Comparison of ENCODE assay signal across 8 cellular contexts in the genomic region with DNA sequence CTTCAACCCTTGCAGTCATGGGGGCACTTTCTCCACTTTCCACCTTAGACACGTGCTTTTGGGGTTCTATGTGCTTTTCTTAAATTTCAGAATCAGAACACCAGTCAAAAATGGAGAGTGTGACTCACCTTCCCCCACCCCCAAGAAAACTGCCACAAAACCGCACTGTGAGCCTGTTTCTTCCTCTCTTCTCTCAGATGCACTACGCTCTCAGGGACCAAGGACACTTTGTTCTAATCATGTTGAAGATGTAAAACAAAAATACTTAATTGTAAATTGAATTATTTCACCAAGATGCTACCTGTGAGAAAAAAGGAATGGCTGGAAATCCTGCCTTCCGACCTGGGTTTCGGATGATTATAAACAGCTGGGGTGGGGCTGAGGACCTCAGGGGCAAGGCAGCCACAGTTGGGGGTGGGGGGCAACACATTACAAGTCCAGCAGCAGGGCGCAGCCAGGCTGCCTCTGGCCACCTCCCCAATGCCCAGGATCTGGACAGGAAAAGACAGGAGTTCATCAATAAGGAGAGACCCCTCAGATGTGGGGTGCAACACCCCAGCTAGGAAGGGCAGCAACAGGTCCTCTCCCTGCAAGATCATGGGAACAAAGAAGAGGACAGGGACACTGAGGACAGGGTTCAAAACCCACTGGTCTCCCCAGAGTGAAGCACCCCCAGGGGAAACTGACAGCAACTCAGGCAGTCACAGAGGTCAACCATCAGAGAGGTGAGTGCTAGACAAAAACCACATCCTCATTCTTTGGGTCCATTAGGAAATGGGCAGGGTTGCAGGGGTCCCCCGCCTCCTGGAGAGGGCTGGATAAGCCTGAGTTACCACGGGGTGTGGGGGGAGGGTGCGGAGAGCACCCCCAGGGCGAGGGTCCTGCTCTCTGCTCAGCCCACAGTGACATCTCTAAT. TPM values are rescaled to one million over a fixed set of nuclear protein-coding genes. Genes with fewer than 3 reads are reported as not detected.
DNase-seq lines count a peak whose midpoint lies in the region; ATAC-seq and TF ChIP-seq lines count a peak whose summit lies in the region.

No MANE protein-coding gene starts in this region.

- H3K4me1 ChIP-seq in gastrocnemius medialis = peaks cover 24 to 27% of the 10 kb centered on the region in 2 donors

- TF ChIP-seq POLR2A in gastrocnemius medialis (IDR thresholded peaks at IDR 0.05) = no peak

- H3K9me3 Mint-ChIP-seq in stimulated activated effector memory CD8-positive, alpha-beta T cell treated with anti-CD3 and anti-CD28 coated beads, Interleukin-12 subunit alpha, Interleukin-12 subunit beta, amount 100 ng/mL, for 72 hours = no peaks in the 10 kb centered on the region
- H3K9me3 Mint-ChIP-seq in osteocyte (ENCODE audit: unreplicated experiment) = no peaks in the 10 kb centered on the region

- peak; percentile 80 to 82 for DNase-seq in activated CD4-positive, alpha-beta T cell treated with anti-CD3 and anti-CD28 coated beads, Interleukin-2, amount 50 U/mL, for 4 hours
- peak; percentile 64 to 91 for DNase-seq in stimulated activated effector memory CD8-positive, alpha-beta T cell treated with anti-CD3 and anti-CD28 coated beads, Interleukin-12 subunit alpha, Interleukin-12 subunit beta, amount 100 ng/mL, for 72 hours (ENCODE audit: low spot score in 2 of 2)
- DNase-seq in osteocyte (ENCODE audit: extremely low spot score, unreplicated experiment) = no peak
- no peak for DNase-seq in gastrocnemius medialis

- peak overlapping the region; percentile 69 for H3K4me3 Mint-ChIP-seq in stimulated activated effector memory CD8-positive, alpha-beta T cell treated with anti-CD3 and anti-CD28 coated beads, Interleukin-12 subunit alpha, Interleukin-12 subunit beta, amount 100 ng/mL, for 72 hours
- H3K4me3 Mint-ChIP-seq in osteocyte (ENCODE audit: unreplicated experiment) = no peak overlapping the region

- H3K27me3 ChIP-seq in layer of hippocampus (ENCODE audit: control insufficient read depth, insufficient read depth, low read length) = no peaks in the 10 kb centered on the region
- no peaks in the 10 kb centered on the region for H3K27me3 ChIP-seq in gastrocnemius medialis

- H3K4me3 ChIP-seq in gastrocnemius medialis = no peak overlapping the region

- ATAC-seq in GM19463 (IDR thresholded peaks at IDR 0.05; ENCODE audit: unreplicated experiment) (peak; percentile 28), HG03565 (IDR thresholded peaks at IDR 0.05; ENCODE audit: unreplicated experiment) (peak; percentile 34), gastrocnemius medialis (no peak), HG02970 (IDR thresholded peaks at IDR 0.05; ENCODE audit: low FRiP score, unreplicated experiment) (no peak)
- ATAC-seq in stimulated activated effector memory CD8-positive, alpha-beta T cell treated with anti-CD3 and anti-CD28 coated beads, Interleukin-12 subunit alpha, Interleukin-12 subunit beta, amount 100 ng/mL, for 72 hours = peak; percentile 74

- in situ Hi-C loops in gastrocnemius medialis (cut with MboI; ENCODE audit: low sequenced_read_pairs in 4 of 4) = no loop called here

- H3K27ac ChIP-seq in layer of hippocampus (ENCODE audit: low read depth, low read length) (peak overlapping the region; percentile 12), gastrocnemius medialis (no peak overlapping the region)

- TF ChIP-seq CTCF in osteocyte (IDR thresholded peaks at IDR 0.05) = no peak
- TF ChIP-seq CTCF in gastrocnemius medialis (IDR thresholded peaks at IDR 0.05 in 4 of 5, conservative IDR thresholded peaks at IDR 0.05 in 1 of 5) = no peak

- intact Hi-C loops in gastrocnemius medialis (cut with DNase I; ENCODE audit: low total_unique reads) = no loop called here

- H3K27me3 Mint-ChIP-seq in osteocyte (ENCODE audit: unreplicated experiment) = no peaks in the 10 kb centered on the region

- H3K36me3 Mint-ChIP-seq in stimulated activated effector memory CD8-positive, alpha-beta T cell treated with anti-CD3 and anti-CD28 coated beads, Interleukin-12 subunit alpha, Interleukin-12 subunit beta, amount 100 ng/mL, for 72 hours = peaks cover 98% of the 10 kb centered on the region
- H3K36me3 Mint-ChIP-seq in osteocyte (ENCODE audit: unreplicated experiment) = no peaks in the 10 kb centered on the region

- H3K36me3 ChIP-seq in gastrocnemius medialis = no peaks in the 10 kb centered on the region

- H3K9me3 ChIP-seq in gastrocnemius medialis = no peaks in the 10 kb centered on the region

- H3K27ac Mint-ChIP-seq in stimulated activated effector memory CD8-positive, alpha-beta T cell treated with anti-CD3 and anti-CD28 coated beads, Interleukin-12 subunit alpha, Interleukin-12 subunit beta, amount 100 ng/mL, for 72 hours = peak overlapping the region; percentile 76
- H3K27ac Mint-ChIP-seq in osteocyte (ENCODE audit: unreplicated experiment) = no peak overlapping the region

- H3K4me1 Mint-ChIP-seq in stimulated activated effector memory CD8-positive, alpha-beta T cell treated with anti-CD3 and anti-CD28 coated beads, Interleukin-12 subunit alpha, Interleukin-12 subunit beta, amount 100 ng/mL, for 72 hours = peaks cover 99% of the 10 kb centered on the region
- H3K4me1 Mint-ChIP-seq in osteocyte (ENCODE audit: unreplicated experiment) = peaks cover 5% of the 10 kb centered on the region

RNA-seq across cellular contexts. Expression of a gene that starts 33.7 kb away (rescaled TPM):
- 2.0 and 2.2 TPM in 2 replicates for total RNA-seq in osteocyte
- 10 to 100 TPM; 23.6 to 77.0 (median 41.3) TPM for total RNA-seq in gastrocnemius medialis

Comparison
In these comparisons a context has a peak if more than half of its experiments do, and no peak if none do; other contexts are left out.
1. ATAC-seq: peak in GM19463 (single experiment), HG03565 (single experiment) and stimulated activated effector memory CD8-positive, alpha-beta T cell treated with anti-CD3 and anti-CD28 coated beads, Interleukin-12 subunit alpha, Interleukin-12 subunit beta, amount 100 ng/mL, for 72 hours (single experiment); none in gastrocnemius medialis (0 of 2) and HG02970 (single experiment).
2. DNase-seq: peak in activated CD4-positive, alpha-beta T cell treated with anti-CD3 and anti-CD28 coated beads, Interleukin-2, amount 50 U/mL, for 4 hours (2 of 2) and stimulated activated effector memory CD8-positive, alpha-beta T cell treated with anti-CD3 and anti-CD28 coated beads, Interleukin-12 subunit alpha, Interleukin-12 subunit beta, amount 100 ng/mL, for 72 hours (2 of 2); none in osteocyte (single experiment) and gastrocnemius medialis (0 of 2).